ENCODE assay signal across 14 cellular contexts in the genomic region with DNA sequence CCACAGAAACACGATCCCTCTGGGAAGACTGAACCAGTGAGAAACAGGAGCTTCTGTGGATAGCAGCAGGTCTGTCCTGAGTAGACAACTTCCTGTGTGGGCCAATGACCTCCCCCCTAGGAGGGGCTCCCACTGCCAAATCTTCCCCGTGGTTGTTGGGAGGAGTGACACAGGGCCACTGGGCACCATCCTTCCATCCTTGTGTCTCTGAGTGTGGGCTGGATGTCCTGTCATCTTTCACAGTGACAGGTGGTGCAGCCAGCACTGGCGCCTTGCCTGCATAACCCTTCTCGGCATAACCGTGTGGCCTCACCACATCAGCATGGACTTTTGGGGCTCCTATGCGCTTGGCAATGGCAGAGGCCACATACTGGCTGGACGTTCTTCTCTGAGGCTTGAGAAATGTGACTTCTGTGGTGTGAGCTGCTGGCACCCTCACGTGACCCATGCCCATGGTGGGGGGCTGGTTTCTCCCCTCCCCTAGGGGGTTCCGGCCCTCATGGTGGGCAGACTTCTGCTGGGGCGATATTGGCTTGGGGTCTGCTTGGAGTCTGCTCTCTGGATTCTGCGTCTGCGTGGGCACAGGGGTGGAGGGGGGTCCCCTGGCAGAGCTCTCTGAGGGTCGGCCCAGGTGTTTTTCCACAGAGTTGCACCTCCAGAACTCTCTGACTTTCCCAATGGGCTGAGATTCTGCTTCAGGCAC.
A peak's percentile ranks its signal among the peaks of the same experiment; 100 is the strongest.
DNase-seq lines count a peak whose midpoint lies in the region; ATAC-seq and TF ChIP-seq lines count a peak whose summit lies in the region.
"Had no signal": no experiment of that assay in that cellular context is flagged by ENCODE, and none has a peak within 500 bp of the region (broad histone marks: within the 10 kb centered on the region; RNA-seq: fewer than 3 reads in every experiment).

No MANE protein-coding gene starts in this region.

- no peak for TF ChIP-seq CTCF in IMR-90 (conservative IDR thresholded peaks at IDR 0.05; ENCODE audit: low read depth, low read length)
- TF ChIP-seq CTCF in gastrocnemius medialis (IDR thresholded peaks at IDR 0.05 in 4 of 5, conservative IDR thresholded peaks at IDR 0.05 in 1 of 5), result no peak

- in situ Hi-C loops in IMR-90 (cut with MboI; ENCODE audit: low sequenced_read_pairs) (no loop called here), gastrocnemius medialis (cut with MboI; ENCODE audit: low sequenced_read_pairs in 4 of 4) (no loop called here)

- H2BK20ac ChIP-seq in IMR-90 (ENCODE audit: low read depth, low read length), result peak overlapping the region; percentile 79

- ATAC-seq in IMR-90 (ENCODE audit: low read depth), result no peak
- peak; percentile 64 to 70 for ATAC-seq in gastrocnemius medialis
- no peak for ATAC-seq in GM21529 (IDR thresholded peaks at IDR 0.05; ENCODE audit: unreplicated experiment)
- ATAC-seq in HG02588 (IDR thresholded peaks at IDR 0.05; ENCODE audit: unreplicated experiment), result no peak
- ATAC-seq: CD8-positive, alpha-beta T cell; GM23338 had no signal

- WGBS in IMR-90 (ENCODE audit: extremely low coverage in 2 of 2, insufficient read length in 1 of 2), 2 experiments, result 83% methylated on average over 3 of the region's 13 CpGs; no CpG with 5 or more reads in 1 of the 2 experiments

- DNase-seq in EH (ENCODE audit: low read depth) (peak; percentile 25), IMR-90 (peak; percentile 67), iris pigment epithelial cell (ENCODE audit: low read depth) (peak; percentile 33), gastrocnemius medialis (peak; percentile 56 to 82), UCSD-AML1 (lab: John Stamatoyannopoulos, UW; ENCODE audit: unreplicated experiment) (no peak)
- DNase-seq: CD8-positive, alpha-beta T cell; DND-41; NCI-H1417 treated with DMSO at 0.1 percent for 48 hours; NCI-H2029 treated with DMSO at 0.1 percent for 48 hours; NCI-H510A treated with DMSO at 0.1 percent for 48 hours; SJCRH30 had no signal

- no peaks in the 10 kb centered on the region for H3K9me3 ChIP-seq in IMR-90 (ENCODE audit: control insufficient read depth, insufficient read depth, low read length)
- H3K9me3 ChIP-seq in gastrocnemius medialis, result no peaks in the 10 kb centered on the region
- H3K9me3 ChIP-seq: SJCRH30 had no signal

- no peak for TF ChIP-seq RAD21 in IMR-90 (IDR thresholded peaks at IDR 0.05; ENCODE audit: low read length)

- H3K4me1 ChIP-seq in IMR-90 (ENCODE audit: control insufficient read depth, insufficient read depth, low read length), result peaks cover 17% of the 10 kb centered on the region
- H3K4me1 ChIP-seq in gastrocnemius medialis, result peaks cover 21 to 39% of the 10 kb centered on the region in 2 donors
- H3K4me1 ChIP-seq: SJCRH30 had no signal

- H2AFZ ChIP-seq in IMR-90 (replicated peaks; ENCODE audit: low read length, poor library complexity), result peak overlapping the region; percentile 15
- H2AFZ ChIP-seq: GM23338 had no signal

- H3K36me3 ChIP-seq in IMR-90 (ENCODE audit: control insufficient read depth, insufficient read depth, low read length) (no peaks in the 10 kb centered on the region), gastrocnemius medialis (no peaks in the 10 kb centered on the region)
- H3K36me3 ChIP-seq: SJCRH30 had no signal

- H2BK15ac ChIP-seq in IMR-90 (ENCODE audit: low read depth, low read length), result peak overlapping the region; percentile 15; the same call in 2 of the 3 replicates

- H4K91ac ChIP-seq in IMR-90 (ENCODE audit: insufficient read depth, low read depth, low read length), result peak overlapping the region; percentile 16

- H3K4me2 ChIP-seq in IMR-90 (ENCODE audit: low read depth, low read length), result no peak overlapping the region
- H3K4me2 ChIP-seq: GM23338 had no signal

- no peak overlapping the region for H2BK5ac ChIP-seq in IMR-90 (ENCODE audit: low read depth, low read length, poor library complexity, severe bottlenecking)

- peak overlapping the region; percentile 64 for H2BK120ac ChIP-seq in IMR-90 (ENCODE audit: low read depth, low read length)

- H3K56ac ChIP-seq in IMR-90 (ENCODE audit: extremely low read depth, insufficient read depth, low read length), result no peak overlapping the region

- TF ChIP-seq POLR2A in IMR-90 (IDR thresholded peaks at IDR 0.05; ENCODE audit: low read depth, low read length) (no peak), gastrocnemius medialis (IDR thresholded peaks at IDR 0.05) (no peak)

- peaks cover 7% of the 10 kb centered on the region; the same call in 1 of the 2 replicates for H4K20me1 ChIP-seq in IMR-90 (ENCODE audit: insufficient read depth, low read length)

- intact Hi-C loops in IMR-90 (cut with micrococcal nuclease) (no loop called here), gastrocnemius medialis (cut with DNase I; ENCODE audit: low total_unique reads) (loop anchor here (5.0 kb wide), 1 partner anchor 236 kb away; no protein-coding TSS in a partner anchor)

- no peak overlapping the region for H3K9ac ChIP-seq in IMR-90 (ENCODE audit: low read depth, low read length)

- no peaks in the 10 kb centered on the region for H3K79me1 ChIP-seq in IMR-90 (ENCODE audit: low read depth in 1 of 2, low read length in 2 of 2)

- no TSS peak for BruUV-seq in IMR-90 (replicated peaks; lab: Mats Ljungman, UMichigan)

- dilution Hi-C loops in IMR-90 (cut with HindIII; ENCODE audit: low sequenced_read_pairs, unreplicated experiment), result no loop called here

- no peak overlapping the region for H3K18ac ChIP-seq in IMR-90 (ENCODE audit: low read depth, low read length)

- no peak overlapping the region for H3K23ac ChIP-seq in IMR-90 (ENCODE audit: low read depth, low read length)

- H3K27me3 ChIP-seq in IMR-90 (ENCODE audit: control insufficient read depth, insufficient read depth, low read length) (no peaks in the 10 kb centered on the region; the same call in 1 of the 2 replicates), gastrocnemius medialis (no peaks in the 10 kb centered on the region)
- H3K27me3 ChIP-seq: SJCRH30 had no signal

- H3K9me1 ChIP-seq in IMR-90 (ENCODE audit: insufficient read depth, low read length), result peaks cover 20% of the 10 kb centered on the region

- peak overlapping the region; percentile 81; the same call in 1 of the 2 replicates for H3K4ac ChIP-seq in IMR-90 (ENCODE audit: low read depth, low read length)

- H3K27ac ChIP-seq in IMR-90 (ENCODE audit: insufficient read depth, low read length), result peak overlapping the region; percentile 75; the same call in 1 of the 2 replicates
- peak overlapping the region; percentile 43 to 77 (median 72) for H3K27ac ChIP-seq in gastrocnemius medialis
- H3K27ac ChIP-seq: SJCRH30 had no signal

- POLR2A ChIA-PET in IMR-90 (lab: Charles Lee; ENCODE audit: unreplicated experiment), result no interaction called here

- peak overlapping the region; percentile 79 for H2AK5ac ChIP-seq in IMR-90 (ENCODE audit: low read depth, low read length)

- no peak overlapping the region for H4K5ac ChIP-seq in IMR-90 (ENCODE audit: low read depth, low read length)

- peak overlapping the region; percentile 60 for H3K14ac ChIP-seq in IMR-90 (replicated peaks; ENCODE audit: low read depth, low read length)

- peak overlapping the region; percentile 25 for H2AK9ac ChIP-seq in IMR-90 (replicated peaks; ENCODE audit: low read depth, low read length, poor library complexity)

- no peak overlapping the region for H4K8ac ChIP-seq in IMR-90 (ENCODE audit: low read depth in 2 of 2, low read length in 2 of 2)

- CTCF ChIA-PET in IMR-90 (lab: Yijun Ruan, JAX), result no interaction called here

- H3K4me3 ChIP-seq in IMR-90 (ENCODE audit: insufficient read depth, low read depth, low read length), result no peak overlapping the region
- H3K4me3 ChIP-seq in gastrocnemius medialis, result no peak overlapping the region
- H3K4me3 ChIP-seq: GM23338, SJCRH30 had no signal

TF ChIP-seq in IMR-90, 13 proteins besides CTCF, POLR2A, EP300 and RAD21:
- TF ChIP-seq RCOR1 (IDR thresholded peaks at IDR 0.05; ENCODE audit: insufficient replicate concordance, low read length), result no peak
TF ChIP-seq in IMR-90: peak in this region for 0.

Comparison
In these comparisons a context has a peak if more than half of its experiments do, and no peak if none do; other contexts are left out.
1. ATAC-seq: peak in gastrocnemius medialis (2 of 2); none in IMR-90 (single experiment), GM21529 (single experiment) and HG02588 (single experiment).